ENCODE assay signal across 1 cellular context in the genomic region with DNA sequence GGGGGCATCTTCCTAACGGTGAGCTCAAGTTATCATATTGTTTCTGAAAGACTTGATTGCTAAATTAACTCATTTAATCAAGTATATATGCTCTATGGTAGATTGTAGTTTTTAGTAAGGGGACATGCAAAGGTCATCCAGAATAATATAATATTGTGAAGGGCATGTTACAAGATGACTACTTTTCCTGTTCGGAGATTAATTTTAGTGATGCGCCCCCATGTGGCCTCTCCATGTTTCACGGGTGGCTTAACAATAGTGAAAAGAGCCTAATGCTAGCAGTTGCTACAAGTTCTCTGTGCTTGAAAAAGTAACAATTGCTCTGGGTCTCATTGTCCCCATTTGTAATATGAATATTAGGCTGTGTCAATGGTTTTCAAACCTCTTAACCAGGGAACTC.
TF ChIP-seq lines count a peak whose summit lies in the region.

No MANE protein-coding gene starts in this region.

TF ChIP-seq in HEK293, 187 proteins besides CTCF, POLR2A, EP300 and RAD21 (continued from another document):
- TF ChIP-seq, protein P1, sequence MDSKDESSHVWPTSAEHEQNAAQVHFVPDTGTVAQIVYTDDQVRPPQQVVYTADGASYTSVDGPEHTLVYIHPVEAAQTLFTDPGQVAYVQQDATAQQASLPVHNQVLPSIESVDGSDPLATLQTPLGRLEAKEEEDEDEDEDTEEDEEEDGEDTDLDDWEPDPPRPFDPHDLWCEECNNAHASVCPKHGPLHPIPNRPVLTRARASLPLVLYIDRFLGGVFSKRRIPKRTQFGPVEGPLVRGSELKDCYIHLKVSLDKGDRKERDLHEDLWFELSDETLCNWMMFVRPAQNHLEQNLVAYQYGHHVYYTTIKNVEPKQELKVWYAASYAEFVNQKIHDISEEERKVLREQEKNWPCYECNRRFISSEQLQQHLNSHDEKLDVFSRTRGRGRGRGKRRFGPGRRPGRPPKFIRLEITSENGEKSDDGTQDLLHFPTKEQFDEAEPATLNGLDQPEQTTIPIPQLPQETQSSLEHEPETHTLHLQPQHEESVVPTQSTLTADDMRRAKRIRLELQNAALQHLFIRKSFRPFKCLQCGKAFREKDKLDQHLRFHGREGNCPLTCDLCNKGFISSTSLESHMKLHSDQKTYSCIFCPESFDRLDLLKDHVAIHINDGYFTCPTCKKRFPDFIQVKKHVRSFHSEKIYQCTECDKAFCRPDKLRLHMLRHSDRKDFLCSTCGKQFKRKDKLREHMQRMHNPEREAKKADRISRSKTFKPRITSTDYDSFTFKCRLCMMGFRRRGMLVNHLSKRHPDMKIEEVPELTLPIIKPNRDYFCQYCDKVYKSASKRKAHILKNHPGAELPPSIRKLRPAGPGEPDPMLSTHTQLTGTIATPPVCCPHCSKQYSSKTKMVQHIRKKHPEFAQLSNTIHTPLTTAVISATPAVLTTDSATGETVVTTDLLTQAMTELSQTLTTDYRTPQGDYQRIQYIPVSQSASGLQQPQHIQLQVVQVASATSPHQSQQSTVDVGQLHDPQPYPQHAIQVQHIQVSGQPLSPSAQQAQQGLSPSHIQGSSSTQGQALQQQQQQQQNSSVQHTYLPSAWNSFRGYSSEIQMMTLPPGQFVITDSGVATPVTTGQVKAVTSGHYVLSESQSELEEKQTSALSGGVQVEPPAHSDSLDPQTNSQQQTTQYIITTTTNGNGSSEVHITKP (tag by site-specific recombination; IDR thresholded peaks at IDR 0.05): no peak
- TF ChIP-seq ZNF169 (tag by site-specific recombination; IDR thresholded peaks at IDR 0.05): no peak
- TF ChIP-seq ZNF544 (tag by site-specific recombination; IDR thresholded peaks at IDR 0.05): no peak
- no peak for TF ChIP-seq IKZF3 (tag by site-specific recombination; IDR thresholded peaks at IDR 0.05)
